ENCODE assay signal across 8 cellular contexts in genomic region chr1:19799233-19799876, GRCh38. TPM values are rescaled to one million over a fixed set of nuclear protein-coding genes. Genes with fewer than 3 reads are reported as not detected.
A peak's percentile ranks its signal among the peaks of the same experiment; 100 is the strongest.
DNase-seq lines count a peak whose midpoint lies in the region; ATAC-seq and TF ChIP-seq lines count a peak whose summit lies in the region.

No MANE protein-coding gene starts in this region.

- DNase-seq in Right ventricle myocardium inferior (ENCODE audit: missing footprints) (peak; percentile 88), cardiac septum (ENCODE audit: low spot score) (no peak), T-helper 17 cell (peak; percentile 20 to 45 (median 38)), ascending aorta (ENCODE audit: low spot score in 2 of 2) (peak in 1 of 2 donors; percentile 78), immature natural killer cell (peak; percentile 54 to 62 (median 55)), NCI-H1105 (lab: John Stamatoyannopoulos, UW) (no peak)
- DNase-seq in stimulated activated CD4-positive, alpha-beta T cell treated with anti-CD3 and anti-CD28 coated beads, Interleukin-15, amount 100 ng/mL, for 48 hours (ENCODE audit: low read depth in 2 of 2) = peak; percentile 25 to 49

- H3K4me3 Mint-ChIP-seq in T-helper 17 cell (peak overlapping the region; percentile 85), immature natural killer cell (peak overlapping the region; percentile 81 to 87 (median 83))

- peak; percentile 23 to 50 (median 39) for TF ChIP-seq CTCF in ascending aorta (IDR thresholded peaks at IDR 0.05)

- peak overlapping the region; percentile 74 to 80 for H3K4me3 ChIP-seq in ascending aorta

- no peaks in the 10 kb centered on the region for H3K36me3 ChIP-seq in ascending aorta

- H3K27me3 Mint-ChIP-seq in T-helper 17 cell (no peaks in the 10 kb centered on the region), immature natural killer cell (ENCODE audit: low read depth in 3 of 3) (peaks cover 0 to 4% (median 0%) of the 10 kb centered on the region in 3 donors)

- H3K4me1 Mint-ChIP-seq in T-helper 17 cell = peaks cover 19% of the 10 kb centered on the region
- H3K4me1 Mint-ChIP-seq in immature natural killer cell = peaks cover 24 to 46% of the 10 kb centered on the region in 2 donors

- H3K27me3 ChIP-seq in ascending aorta = no peaks in the 10 kb centered on the region

- intact Hi-C loops in Right ventricle myocardium inferior (cut with DNase I) = no loop called here
- intact Hi-C loops in cardiac septum (cut with DNase I) = no loop called here
- intact Hi-C loops in ascending aorta (cut with DNase I) = loop anchor here (2.0 to 5.0 kb wide), 3 partner anchors 37 to 72 kb away; no protein-coding TSS in a partner anchor

- H3K4me1 ChIP-seq in ascending aorta = peaks cover 6 to 7% of the 10 kb centered on the region in 2 donors

- peak overlapping the region; percentile 80 to 89 for H3K27ac ChIP-seq in ascending aorta

- peaks cover 0 to 3% (median 0%) of the 10 kb centered on the region in 6 donors for H3K9me3 Mint-ChIP-seq in immature natural killer cell

- H3K36me3 Mint-ChIP-seq in T-helper 17 cell (ENCODE audit: low read depth) = peaks cover 3% of the 10 kb centered on the region
- peaks cover 4 to 6% (median 5%) of the 10 kb centered on the region in 3 donors for H3K36me3 Mint-ChIP-seq in immature natural killer cell

- ATAC-seq in Right ventricle myocardium inferior (peak; percentile 87), HG03439 (IDR thresholded peaks at IDR 0.05; ENCODE audit: unreplicated experiment) (peak; percentile 49), T-helper 17 cell (peak; percentile 83)

- H3K27ac Mint-ChIP-seq in T-helper 17 cell (peak overlapping the region; percentile 90), immature natural killer cell (peak overlapping the region; percentile 82 to 89 (median 86))

- H3K9me3 ChIP-seq in T-helper 17 cell (ENCODE audit: control insufficient read depth, low read length, poor library complexity, severe bottlenecking) (no peaks in the 10 kb centered on the region), ascending aorta (no peaks in the 10 kb centered on the region)

RNA-seq across cellular contexts. Expression of gene TMCO4, which starts 0.4 kb away (rescaled TPM):
- total RNA-seq in Right ventricle myocardium inferior = 7.6 TPM
- 9.3 TPM for total RNA-seq in cardiac septum
- total RNA-seq in T-helper 17 cell = 10 to 100 TPM; 18.6 TPM
- 5.7 TPM for total RNA-seq in ascending aorta
- polyA plus RNA-seq in immature natural killer cell = 10 to 100 TPM; 13.1 to 17.0 (median 16.9) TPM

RNA-seq across cellular contexts. Expression of gene RNF186, which starts 15.7 kb away (rescaled TPM):
- total RNA-seq in Right ventricle myocardium inferior (not detected), cardiac septum (not detected), T-helper 17 cell (not detected), ascending aorta (not detected)
- not detected for polyA plus RNA-seq in immature natural killer cell

Comparison
In these comparisons a context has a peak if more than half of its experiments do, and no peak if none do; other contexts are left out.
1. DNase-seq: peak in Right ventricle myocardium inferior (single experiment), T-helper 17 cell (3 of 3), immature natural killer cell (3 of 3) and stimulated activated CD4-positive, alpha-beta T cell treated with anti-CD3 and anti-CD28 coated beads, Interleukin-15, amount 100 ng/mL, for 48 hours (2 of 2); none in cardiac septum (single experiment) and NCI-H1105 (single experiment).
2. Peak in every context shown above with its lines, with median percentiles within 50 percentile points of each other: ATAC-seq.